In genomic region chr6:3020976-3021598, GRCh38 we compare ENCODE assay signal across 6 cellular contexts. TPM values are rescaled to one million over a fixed set of nuclear protein-coding genes. Genes with fewer than 3 reads are reported as not detected.
A peak's percentile ranks its signal among the peaks of the same experiment; 100 is the strongest.
DNase-seq lines count a peak whose midpoint lies in the region; ATAC-seq, FAIRE-seq and TF ChIP-seq lines count a peak whose summit lies in the region.
"Not testable (repeated sequence)": the region's sequence is repeated elsewhere in the genome, so short reads cannot be mapped to it uniquely, and the experiment has no call there.

No MANE protein-coding gene starts in this region.

- intact Hi-C loops in PC-9 (cut with micrococcal nuclease; ENCODE audit: unreplicated experiment); K562 (cut with micrococcal nuclease); endothelial cell of umbilical vein (cut with micrococcal nuclease); psoas muscle (cut with DNase I): not testable (repeated sequence)

- H3K4me2 ChIP-seq in DOHH2 (ENCODE audit: low read length) (peak overlapping the region; percentile 15; the same call in 1 of the 2 replicates), K562 (ENCODE audit: insufficient read depth, low read length) (peak overlapping the region; percentile 75)
- not testable (repeated sequence) for H3K4me2 ChIP-seq in PC-9; endothelial cell of umbilical vein (ENCODE audit: insufficient read depth, low read length)

- H3K4me1 Mint-ChIP-seq in T-helper 17 cell, result peaks cover 18% of the 10 kb centered on the region

- peak overlapping the region; percentile 84 for H3K27ac Mint-ChIP-seq in T-helper 17 cell

- WGBS in K562 (ENCODE audit: insufficient coverage, low coverage, missing lambda C conversion rate), result 55% methylated on average over 1 of the region's 2 CpGs
- WGBS in psoas muscle, 3 donors, result 94 to 97% (median 95%) methylated on average over 2 of the region's 2 CpGs

- BruUV-seq in PC-9 (replicated peaks; lab: Mats Ljungman, UMichigan), result TSS peak; percentile 6
- not testable (repeated sequence) for BruUV-seq in K562 (replicated peaks; lab: Mats Ljungman, UMichigan); endothelial cell of umbilical vein (replicated peaks; lab: Mats Ljungman, UMichigan)

- TF ChIP-seq CTCF in DOHH2 (IDR thresholded peaks at IDR 0.05; ENCODE audit: low read depth, low read length, poor library complexity, severe bottlenecking); PC-9 (conservative IDR thresholded peaks at IDR 0.05); K562 (IDR thresholded peaks at IDR 0.05 in 2 of 3, conservative IDR thresholded peaks at IDR 0.05 in 1 of 3; ENCODE audit: insufficient read depth in 2 of 3, low read depth in 1 of 3, low read length in 3 of 3); endothelial cell of umbilical vein (IDR thresholded peaks at IDR 0.05; ENCODE audit: extremely low read depth in 1 of 2, insufficient read depth in 1 of 2, low read depth in 1 of 2, low read length in 2 of 2); psoas muscle (IDR thresholded peaks at IDR 0.05): not testable (repeated sequence)

- not testable (repeated sequence) for H3K9me1 ChIP-seq in K562 (ENCODE audit: control insufficient read depth, insufficient read depth, low read length); endothelial cell of umbilical vein (replicated peaks; ENCODE audit: control insufficient read depth, extremely low read depth, insufficient read depth, low read length)

- H3K9me3 ChIP-seq in DOHH2 (ENCODE audit: control insufficient read depth, insufficient read depth, low read length); PC-9 (ENCODE audit: insufficient read depth, low read depth); T-helper 17 cell (ENCODE audit: control insufficient read depth, low read length, poor library complexity, severe bottlenecking); K562 (replicated peaks; ENCODE audit: control insufficient read depth, insufficient read depth, low read depth, low read length); endothelial cell of umbilical vein (replicated peaks; ENCODE audit: control insufficient read depth, insufficient read depth, low read length); psoas muscle: not testable (repeated sequence)

- H4K20me1 ChIP-seq in DOHH2 (ENCODE audit: control insufficient read depth, insufficient read depth, low read depth, low read length); PC-9 (ENCODE audit: insufficient read depth); K562 (replicated peaks; ENCODE audit: control insufficient read depth, insufficient read depth, low read length); endothelial cell of umbilical vein (replicated peaks; ENCODE audit: control insufficient read depth, extremely low read depth, insufficient read depth, low read length): not testable (repeated sequence)

- not testable (repeated sequence) for H3K36me3 Mint-ChIP-seq in T-helper 17 cell (ENCODE audit: low read depth)

- H2AFZ ChIP-seq in PC-9; K562 (ENCODE audit: low read depth, low read length); endothelial cell of umbilical vein (ENCODE audit: low read depth, low read length): not testable (repeated sequence)

- peaks cover 22% of the 10 kb centered on the region for H3K79me2 ChIP-seq in DOHH2 (ENCODE audit: control insufficient read depth, low read length)
- not testable (repeated sequence) for H3K79me2 ChIP-seq in PC-9 (ENCODE audit: low read depth); endothelial cell of umbilical vein (ENCODE audit: control insufficient read depth, insufficient read depth, low read length)
- peaks cover 57% of the 10 kb centered on the region for H3K79me2 ChIP-seq in K562 (ENCODE audit: control insufficient read depth, insufficient read depth, low read length)

- TF ChIP-seq EP300 in K562 (IDR thresholded peaks at IDR 0.05; ENCODE audit: low read length), result not testable (repeated sequence)

- TF ChIP-seq RAD21 in K562 (CRISPR knock-in tag; conservative IDR thresholded peaks at IDR 0.05 in 1 of 2, IDR thresholded peaks at IDR 0.05 in 1 of 2), result not testable (repeated sequence)

- not testable (repeated sequence) for H3K27me3 Mint-ChIP-seq in T-helper 17 cell

- peak overlapping the region in 1 of 2 experiments; percentile 22; a peak in 1 of 4 replicates for H3K9ac ChIP-seq in K562 (ENCODE audit: insufficient read depth in 1 of 2, low read depth in 2 of 2, low read length in 2 of 2)
- not testable (repeated sequence) for H3K9ac ChIP-seq in endothelial cell of umbilical vein (replicated peaks; ENCODE audit: extremely low read depth, insufficient read depth, low read length)

- peaks cover 13% of the 10 kb centered on the region for H3K36me3 ChIP-seq in DOHH2 (ENCODE audit: control insufficient read depth, low read length)
- not testable (repeated sequence) for H3K36me3 ChIP-seq in PC-9 (ENCODE audit: low read depth); endothelial cell of umbilical vein (ENCODE audit: control insufficient read depth in 2 of 2, extremely low read depth in 1 of 2, insufficient read depth in 2 of 2, low read length in 2 of 2)
- peaks cover 56% of the 10 kb centered on the region for H3K36me3 ChIP-seq in K562 (ENCODE audit: control insufficient read depth, insufficient read depth, low read length)
- H3K36me3 ChIP-seq in psoas muscle (ENCODE audit: insufficient read depth in 1 of 2, low read depth in 1 of 2), result peaks cover 0 to 52% of the 10 kb centered on the region in 2 donors

- not testable (repeated sequence) for FAIRE-seq in K562 (lab: Jason Lieb, UNC)
- peak; percentile 18 for FAIRE-seq in endothelial cell of umbilical vein (lab: Jason Lieb, UNC)

- H3K9me2 ChIP-seq in DOHH2 (replicated peaks; ENCODE audit: control insufficient read depth, low read length); PC-9 (ENCODE audit: insufficient read depth): not testable (repeated sequence)

- H3K4me3 Mint-ChIP-seq in T-helper 17 cell, result not testable (repeated sequence)

- DNase-seq in PC-9; T-helper 17 cell; K562 (ENCODE audit: extremely low read depth in 1 of 4, low spot score in 3 of 4); endothelial cell of umbilical vein (ENCODE audit: low read depth, low spot score); psoas muscle: not testable (repeated sequence)

- CTCF ChIA-PET in PC-9 (lab: Charles Lee), result not testable (repeated sequence)
- CTCF ChIA-PET in K562 (lab: Yijun Ruan, JAX; ENCODE audit: low intra/inter-chr PET ratio) (interaction anchor here (0.9 kb wide), 1 partner anchor 26 kb away, joined by 3 read pairs; no protein-coding TSS in a partner anchor), endothelial cell of umbilical vein (lab: Charles Lee) (interaction anchor here (1.1 to 2.9 kb wide), 2 partner anchors 10 to 19 kb away, joined by 3 to 18 read pairs; no protein-coding TSS in a partner anchor)

- H3K27ac ChIP-seq in DOHH2 (ENCODE audit: low read depth, low read length); PC-9; K562 (ENCODE audit: extremely low read depth, low read depth, low read length); endothelial cell of umbilical vein (ENCODE audit: insufficient read depth, low read depth, low read length): not testable (repeated sequence)
- H3K27ac ChIP-seq in psoas muscle, result peak overlapping the region; percentile 13

- peaks cover 49% of the 10 kb centered on the region for H3K4me1 ChIP-seq in DOHH2 (ENCODE audit: control insufficient read depth, low read length)
- H3K4me1 ChIP-seq in PC-9 (replicated peaks; ENCODE audit: insufficient read depth), result peaks cover 16% of the 10 kb centered on the region
- peaks cover 19 to 37% of the 10 kb centered on the region in 2 experiments for H3K4me1 ChIP-seq in K562 (replicated peaks in 1 of 2; ENCODE audit: control insufficient read depth in 2 of 2, insufficient read depth in 2 of 2, low read length in 2 of 2)
- peaks cover 19% of the 10 kb centered on the region for H3K4me1 ChIP-seq in endothelial cell of umbilical vein (ENCODE audit: control insufficient read depth, extremely low read depth, insufficient read depth, low read length)
- peaks cover 46% of the 10 kb centered on the region for H3K4me1 ChIP-seq in psoas muscle

- TF ChIP-seq POLR2A in K562 (conservative IDR thresholded peaks at IDR 0.05), result peak; percentile 72
- TF ChIP-seq POLR2A in endothelial cell of umbilical vein (IDR thresholded peaks at IDR 0.05; ENCODE audit: low read depth, low read length), result not testable (repeated sequence)

- in situ Hi-C loops in K562 (cut with MboI), result not testable (repeated sequence)

- H3K27me3 ChIP-seq in DOHH2 (ENCODE audit: control insufficient read depth, low read length); PC-9 (ENCODE audit: insufficient read depth, low read depth); K562 (ENCODE audit: control insufficient read depth in 2 of 2, insufficient read depth in 2 of 2, low read length in 2 of 2); endothelial cell of umbilical vein (ENCODE audit: control insufficient read depth in 2 of 2, insufficient read depth in 2 of 2, low read length in 2 of 2); psoas muscle (ENCODE audit: insufficient read depth in 3 of 3, low read length in 2 of 3): not testable (repeated sequence)

- H3F3A ChIP-seq in DOHH2 (ENCODE audit: control insufficient read depth, insufficient read depth) (peaks cover 27% of the 10 kb centered on the region), PC-9 (ENCODE audit: insufficient read depth, low read depth) (peaks cover 13% of the 10 kb centered on the region; the same call in 1 of the 2 replicates)

- POLR2A ChIA-PET in PC-9 (lab: Charles Lee; ENCODE audit: unreplicated experiment) (interaction anchor here (0.6 to 0.7 kb wide), 2 partner anchors 11 to 145 kb away, joined by 3 to 5 read pairs; no protein-coding TSS in a partner anchor), K562 (lab: Yijun Ruan, JAX) (interaction anchor here (0.9 to 6.4 kb wide), 7 partner anchors 11 to 296 kb away, joined by 3 to 87 read pairs (median 9); partner anchors contain the start of gene NQO2)
- POLR2A ChIA-PET in endothelial cell of umbilical vein (lab: Charles Lee), result not testable (repeated sequence)

- H3K4me3 ChIP-seq in DOHH2 (ENCODE audit: low read length); PC-9; endothelial cell of umbilical vein (replicated peaks in 1 of 3; ENCODE audit: insufficient read depth in 1 of 3, low read depth in 1 of 3, low read length in 3 of 3); psoas muscle: not testable (repeated sequence)
- peak overlapping the region; percentile 75; the same call in 1 of the 2 replicates for H3K4me3 ChIP-seq in K562

- dilution Hi-C loops in endothelial cell of umbilical vein (cut with MboI; ENCODE audit: extremely low pct_ligation_motif_present, low sequenced_read_pairs), result not testable (repeated sequence)

- not testable (repeated sequence) for ATAC-seq in T-helper 17 cell, K562, psoas muscle

RNA-seq across cellular contexts. Expression of gene NQO2, which starts 21.4 kb away (rescaled TPM):
- total RNA-seq in PC-9 (2021) (79.4 and 82.9 TPM in 2 replicates), T-helper 17 cell (10 to 100 TPM in 1 of 2 donors, 1 to 10 TPM in 1; 9.2 to 14.2 TPM), K562 (2014; rRNA removed) (101 and 110 TPM in 2 replicates), K562 (2014; rRNA removed; fragmentation: Illumina TruSeq; extraction: Trizol) (106 and 108 TPM in 2 replicates), K562 (2015; rRNA removed; fragmentation: Illumina TruSeq; extraction: Trizol) (116 TPM in 2 replicates), K562 (2021) (136 and 139 TPM in 2 replicates), endothelial cell of umbilical vein (27.6 and 31.6 TPM in 2 replicates), psoas muscle (100 to 1,000 TPM in 2 of 4 donors, 10 to 100 TPM in 2; 42.8 to 129 (median 101) TPM)
- total RNA-seq in K562 (2011; cell fraction: chromatin; rRNA removed; ENCODE audit: low replicate concordance), result 88.6 and 124 TPM in 2 replicates
- total RNA-seq in K562 (2011; cell fraction: nucleolus; rRNA removed), result 76.6 and 81.5 TPM in 2 replicates
- total RNA-seq in K562 (2011; cell fraction: nucleoplasm; rRNA removed), result 59.8 and 71.4 TPM in 2 replicates
- polyA plus RNA-seq in K562 (2011; rRNA removed) (187 and 214 TPM in 2 replicates), K562 (2014; fragmentation: Illumina TruSeq; extraction: Trizol) (113 and 118 TPM in 2 replicates), K562 (2014; fragmentation: Nextera tagmentation; extraction: Ambion mirVana) (10 to 100 TPM; 54.6 to 70.1 TPM), K562 (2014; rRNA removed) (145 and 149 TPM in 2 replicates), endothelial cell of umbilical vein (44.1 and 48.0 TPM in 2 replicates), psoas muscle (100 to 1,000 TPM in 2 of 3 donors, 10 to 100 TPM in 1; 80.1 to 201 (median 159) TPM)
- polyA plus RNA-seq in K562 (2011; cell fraction: cytosol; rRNA removed), result 201 and 211 TPM in 2 replicates
- 136 and 150 TPM in 2 replicates for polyA plus RNA-seq in K562 (2011; cell fraction: nucleus; rRNA removed)
- polyA plus RNA-seq in K562 (2012), result 121 and 287 TPM in 2 replicates
- 136 and 185 TPM in 2 replicates for polyA minus RNA-seq in K562 (2011; rRNA and poly(A)+ RNA removed)
- polyA minus RNA-seq in K562 (2011; cell fraction: cytosol; rRNA and poly(A)+ RNA removed), result 67.3 and 100 TPM in 2 replicates
- 20.6 and 27.7 TPM in 2 replicates for polyA minus RNA-seq in K562 (2011; cell fraction: nucleus; rRNA and poly(A)+ RNA removed)
- 52.6 and 52.8 TPM in 2 replicates for polyA plus RNA-seq in endothelial cell of umbilical vein (2011; cell fraction: cytosol; rRNA removed)
- polyA plus RNA-seq in endothelial cell of umbilical vein (2011; cell fraction: nucleus; rRNA removed), result 25.0 and 26.4 TPM in 2 replicates
- 24.0 and 25.0 TPM in 2 replicates for polyA plus RNA-seq in endothelial cell of umbilical vein (2012)
- 34.7 and 35.6 TPM in 2 replicates for polyA minus RNA-seq in endothelial cell of umbilical vein
- polyA minus RNA-seq in endothelial cell of umbilical vein (2011; cell fraction: cytosol; rRNA and poly(A)+ RNA removed), result 57.5 TPM
- 4.3 and 5.4 TPM in 2 replicates for polyA minus RNA-seq in endothelial cell of umbilical vein (2011; cell fraction: nucleus; rRNA and poly(A)+ RNA removed)

RNA-seq across cellular contexts. Expression of gene RIPK1, which starts 47.2 kb away (rescaled TPM):
- 13.9 and 14.8 TPM in 2 replicates for total RNA-seq in PC-9 (2021)
- total RNA-seq in T-helper 17 cell, result 10 to 100 TPM; 24.3 to 27.2 TPM
- total RNA-seq in K562 (2011; cell fraction: chromatin; rRNA removed; ENCODE audit: low replicate concordance), result 21.4 and 26.8 TPM in 2 replicates
- total RNA-seq in K562 (2011; cell fraction: nucleolus; rRNA removed), result 10.3 and 11.1 TPM in 2 replicates
- 12.0 and 12.4 TPM in 2 replicates for total RNA-seq in K562 (2011; cell fraction: nucleoplasm; rRNA removed)
- total RNA-seq in K562 (2014; rRNA removed), result 14.4 and 15.8 TPM in 2 replicates
- 17.7 and 19.6 TPM in 2 replicates for total RNA-seq in K562 (2014; rRNA removed; fragmentation: Illumina TruSeq; extraction: Trizol)
- total RNA-seq in K562 (2015; rRNA removed; fragmentation: Illumina TruSeq; extraction: Trizol), result 20.9 and 23.2 TPM in 2 replicates
- 17.2 and 19.4 TPM in 2 replicates for total RNA-seq in K562 (2021)
- 15.9 and 23.2 TPM in 2 replicates for polyA plus RNA-seq in K562 (2011; rRNA removed)
- polyA plus RNA-seq in K562 (2011; cell fraction: cytosol; rRNA removed), result 11.5 and 12.3 TPM in 2 replicates
- 11.6 and 14.1 TPM in 2 replicates for polyA plus RNA-seq in K562 (2011; cell fraction: nucleus; rRNA removed)
- polyA plus RNA-seq in K562 (2012), result 17.4 and 19.0 TPM in 2 replicates
- polyA plus RNA-seq in K562 (2014; fragmentation: Illumina TruSeq; extraction: Trizol), result 21.7 and 24.9 TPM in 2 replicates
- 1 to 10 TPM; 3.8 to 4.5 TPM for polyA plus RNA-seq in K562 (2014; fragmentation: Nextera tagmentation; extraction: Ambion mirVana)
- 14.5 and 16.9 TPM in 2 replicates for polyA plus RNA-seq in K562 (2014; rRNA removed)
- polyA minus RNA-seq in K562 (2011; rRNA and poly(A)+ RNA removed), result 29.0 and 42.9 TPM in 2 replicates
- 10.7 and 18.6 TPM in 2 replicates for polyA minus RNA-seq in K562 (2011; cell fraction: cytosol; rRNA and poly(A)+ RNA removed)
- 4.7 and 6.1 TPM in 2 replicates for polyA minus RNA-seq in K562 (2011; cell fraction: nucleus; rRNA and poly(A)+ RNA removed)
- 20.2 and 20.6 TPM in 2 replicates for total RNA-seq in endothelial cell of umbilical vein
- polyA plus RNA-seq in endothelial cell of umbilical vein, result 10.1 and 11.2 TPM in 2 replicates
- 13.9 and 14.8 TPM in 2 replicates for polyA plus RNA-seq in endothelial cell of umbilical vein (2011; cell fraction: cytosol; rRNA removed)
- 24.8 and 29.0 TPM in 2 replicates for polyA plus RNA-seq in endothelial cell of umbilical vein (2011; cell fraction: nucleus; rRNA removed)
- 13.0 and 18.0 TPM in 2 replicates for polyA plus RNA-seq in endothelial cell of umbilical vein (2012)
- polyA minus RNA-seq in endothelial cell of umbilical vein, result 17.2 and 19.7 TPM in 2 replicates
- polyA minus RNA-seq in endothelial cell of umbilical vein (2011; cell fraction: cytosol; rRNA and poly(A)+ RNA removed), result 8.2 TPM
- polyA minus RNA-seq in endothelial cell of umbilical vein (2011; cell fraction: nucleus; rRNA and poly(A)+ RNA removed), result 7.5 and 10.0 TPM in 2 replicates
- 10 to 100 TPM in 1 of 4 donors, 1 to 10 TPM in 3; 6.2 to 10.4 (median 7.2) TPM for total RNA-seq in psoas muscle
- 10 to 100 TPM in 1 of 3 donors, 1 to 10 TPM in 2; 5.6 to 10.6 (median 7.1) TPM for polyA plus RNA-seq in psoas muscle

RNA-seq across cellular contexts. Expression of gene SERPINB6, which starts 49.7 kb away (rescaled TPM):
- total RNA-seq in PC-9 (2021) (169 and 187 TPM in 2 replicates), T-helper 17 cell (10 to 100 TPM in 1 of 2 donors, 1 to 10 TPM in 1; 9.1 to 26.4 TPM), K562 (2014; rRNA removed) (86.6 and 92.4 TPM in 2 replicates), K562 (2014; rRNA removed; fragmentation: Illumina TruSeq; extraction: Trizol) (111 and 114 TPM in 2 replicates), K562 (2015; rRNA removed; fragmentation: Illumina TruSeq; extraction: Trizol) (100 and 113 TPM in 2 replicates), K562 (2021) (124 and 126 TPM in 2 replicates), endothelial cell of umbilical vein (145 and 155 TPM in 2 replicates), psoas muscle (100 to 1,000 TPM in 3 of 4 donors, 10 to 100 TPM in 1; 92.3 to 205 (median 141) TPM)
- total RNA-seq in K562 (2011; cell fraction: chromatin; rRNA removed; ENCODE audit: low replicate concordance), result 141 and 220 TPM in 2 replicates
- total RNA-seq in K562 (2011; cell fraction: nucleolus; rRNA removed), result 93.6 and 93.8 TPM in 2 replicates
- total RNA-seq in K562 (2011; cell fraction: nucleoplasm; rRNA removed), result 147 and 201 TPM in 2 replicates
- polyA plus RNA-seq in K562 (2011; rRNA removed) (151 and 210 TPM in 2 replicates), K562 (2014; fragmentation: Illumina TruSeq; extraction: Trizol) (162 and 176 TPM in 2 replicates), K562 (2014; fragmentation: Nextera tagmentation; extraction: Ambion mirVana) (100 to 1,000 TPM; 143 to 211 TPM), K562 (2014; rRNA removed) (145 and 159 TPM in 2 replicates), endothelial cell of umbilical vein (148 and 151 TPM in 2 replicates), psoas muscle (100 to 1,000 TPM; 161 to 239 (median 174) TPM)
- 171 and 185 TPM in 2 replicates for polyA plus RNA-seq in K562 (2011; cell fraction: cytosol; rRNA removed)
- 130 and 168 TPM in 2 replicates for polyA plus RNA-seq in K562 (2011; cell fraction: nucleus; rRNA removed)
- polyA plus RNA-seq in K562 (2012), result 133 and 231 TPM in 2 replicates
- polyA minus RNA-seq in K562 (2011; rRNA and poly(A)+ RNA removed), result 135 and 183 TPM in 2 replicates
- 64.3 and 74.2 TPM in 2 replicates for polyA minus RNA-seq in K562 (2011; cell fraction: cytosol; rRNA and poly(A)+ RNA removed)
- polyA minus RNA-seq in K562 (2011; cell fraction: nucleus; rRNA and poly(A)+ RNA removed), result 60.0 and 62.5 TPM in 2 replicates
- 127 and 135 TPM in 2 replicates for polyA plus RNA-seq in endothelial cell of umbilical vein (2011; cell fraction: cytosol; rRNA removed)
- 173 and 181 TPM in 2 replicates for polyA plus RNA-seq in endothelial cell of umbilical vein (2011; cell fraction: nucleus; rRNA removed)
- polyA plus RNA-seq in endothelial cell of umbilical vein (2012), result 129 and 136 TPM in 2 replicates
- polyA minus RNA-seq in endothelial cell of umbilical vein, result 120 and 126 TPM in 2 replicates
- polyA minus RNA-seq in endothelial cell of umbilical vein (2011; cell fraction: cytosol; rRNA and poly(A)+ RNA removed), result 95.6 TPM
- polyA minus RNA-seq in endothelial cell of umbilical vein (2011; cell fraction: nucleus; rRNA and poly(A)+ RNA removed), result 60.0 and 72.9 TPM in 2 replicates
